Comparison of ENCODE assay signal across 22 cellular contexts in the genomic region with DNA sequence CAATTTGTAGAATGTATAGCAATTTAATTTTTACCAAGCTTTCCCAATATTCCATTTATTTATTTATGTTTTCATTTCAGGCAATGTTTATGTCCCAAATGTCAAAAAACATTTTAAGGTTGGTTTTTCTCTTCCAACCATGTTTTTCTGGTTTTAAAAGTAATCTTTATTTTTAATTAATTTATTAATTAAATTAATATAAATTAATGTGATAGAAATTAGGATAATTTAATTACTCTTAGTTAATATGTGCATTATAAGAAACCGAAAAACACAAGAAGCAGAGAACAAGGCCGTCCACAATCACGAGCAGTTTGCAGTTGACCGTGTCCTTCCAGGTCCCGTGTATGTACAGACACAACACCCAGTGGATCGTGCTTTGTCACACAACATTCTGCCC. TPM values are rescaled to one million over a fixed set of nuclear protein-coding genes. Genes with fewer than 3 reads are reported as not detected.
DNase-seq lines count a peak whose midpoint lies in the region; ATAC-seq, FAIRE-seq and TF ChIP-seq lines count a peak whose summit lies in the region.
"Had no signal": no experiment of that assay in that cellular context is flagged by ENCODE, and none has a peak within 500 bp of the region (broad histone marks: within the 10 kb centered on the region; RNA-seq: fewer than 3 reads in every experiment).

No MANE protein-coding gene starts in this region.

- no peak overlapping the region for H3K4me3 ChIP-seq in neutrophil (ENCODE audit: low read depth in 1 of 2, low read length in 1 of 2)
- H3K4me3 ChIP-seq: BLaER1 treated with 17β-estradiol and CSF1 and Interleukin-3, amounts not matched to agents 10 nM and 100 nM; GM12878 had no signal

- peak; percentile 6 for FAIRE-seq in A204.1 (lab: Jason Lieb, UNC)
- FAIRE-seq: D721Med, GM12878, GM12892, GM18507 had no signal

- H3K36me3 ChIP-seq in neutrophil: no peaks in the 10 kb centered on the region
- H3K36me3 ChIP-seq: BLaER1 treated with 17β-estradiol and CSF1 and Interleukin-3, amounts not matched to agents 10 nM and 100 nM had no signal

- no peaks in the 10 kb centered on the region for H3K36me3 Mint-ChIP-seq in WTC11
- H3K36me3 Mint-ChIP-seq: CD8-positive, alpha-beta T cell had no signal

- POLR2A ChIA-PET in WTC11 (lab: Charles Lee): interaction anchor here (0.7 kb wide), 1 partner anchor 170 kb away, joined by 4 read pairs; no protein-coding TSS in a partner anchor

- no peaks in the 10 kb centered on the region for H3K27me3 ChIP-seq in neutrophil

- ATAC-seq in WTC11: no peak
- ATAC-seq: CD8-positive, alpha-beta T cell; GM12878 had no signal

- H3K4me1 ChIP-seq in neutrophil (ENCODE audit: control insufficient read depth in 1 of 2, insufficient read depth in 1 of 2, low read depth in 1 of 2, low read length in 1 of 2): peaks cover 27 to 36% of the 10 kb centered on the region in 2 experiments
- H3K4me1 ChIP-seq: Caco-2 had no signal

- DNase-seq in WTC11 (ENCODE audit: low spot score) (no peak), AG20443 (ENCODE audit: low spot score) (no peak)
- DNase-seq in stimulated activated CD4-positive, alpha-beta T cell treated with anti-CD3 and anti-CD28 coated beads, Interleukin-12 subunit alpha, Interleukin-12 subunit beta, amount 100 ng/mL, for 4 hours: no peak
- DNase-seq: ACHN; AML-193; Caco-2; Calu3; CD4-positive, alpha-beta T cell; DMS79 treated with DMSO at 0.1 percent for 48 hours; GDM1 had no signal

- H3K9me3 ChIP-seq in neutrophil: no peaks in the 10 kb centered on the region
- H3K9me3 ChIP-seq: Caco-2 had no signal

- peak overlapping the region; percentile 79 for H3K27ac ChIP-seq in neutrophil
- H3K27ac ChIP-seq: 22Rv1; BLaER1 treated with 17β-estradiol and CSF1 and Interleukin-3, amounts not matched to agents 10 nM and 100 nM; C4-2B had no signal

- H3K9me3 Mint-ChIP-seq in WTC11: no peaks in the 10 kb centered on the region
- H3K9me3 Mint-ChIP-seq: CD4-positive, alpha-beta T cell; CD8-positive, alpha-beta T cell had no signal

- CTCF ChIA-PET in WTC11 (lab: Charles Lee): interaction anchor here (1.5 kb wide), 1 partner anchor 83 kb away, joined by 8 read pairs; no protein-coding TSS in a partner anchor

- H3K4me3 Mint-ChIP-seq in WTC11: no peak overlapping the region
- H3K4me3 Mint-ChIP-seq: B cell; CD4-positive, alpha-beta T cell; CD8-positive, alpha-beta T cell had no signal

- no peaks in the 10 kb centered on the region for H3K27me3 Mint-ChIP-seq in WTC11 (ENCODE audit: low read depth)
- H3K27me3 Mint-ChIP-seq: CD4-positive, alpha-beta T cell had no signal

- H3K27ac Mint-ChIP-seq in WTC11: no peak overlapping the region
- H3K27ac Mint-ChIP-seq: B cell; CD4-positive, alpha-beta T cell; CD8-positive, alpha-beta T cell had no signal

- TF ChIP-seq CTCF in WTC11 (IDR thresholded peaks at IDR 0.05): no peak
- no peak for TF ChIP-seq CTCF in neutrophil (IDR thresholded peaks at IDR 0.05)

- H3K4me1 Mint-ChIP-seq in WTC11: no peaks in the 10 kb centered on the region

TF ChIP-seq in WTC11, 78 proteins besides CTCF, POLR2A, EP300 and RAD21:
- TF ChIP-seq, protein P1, sequence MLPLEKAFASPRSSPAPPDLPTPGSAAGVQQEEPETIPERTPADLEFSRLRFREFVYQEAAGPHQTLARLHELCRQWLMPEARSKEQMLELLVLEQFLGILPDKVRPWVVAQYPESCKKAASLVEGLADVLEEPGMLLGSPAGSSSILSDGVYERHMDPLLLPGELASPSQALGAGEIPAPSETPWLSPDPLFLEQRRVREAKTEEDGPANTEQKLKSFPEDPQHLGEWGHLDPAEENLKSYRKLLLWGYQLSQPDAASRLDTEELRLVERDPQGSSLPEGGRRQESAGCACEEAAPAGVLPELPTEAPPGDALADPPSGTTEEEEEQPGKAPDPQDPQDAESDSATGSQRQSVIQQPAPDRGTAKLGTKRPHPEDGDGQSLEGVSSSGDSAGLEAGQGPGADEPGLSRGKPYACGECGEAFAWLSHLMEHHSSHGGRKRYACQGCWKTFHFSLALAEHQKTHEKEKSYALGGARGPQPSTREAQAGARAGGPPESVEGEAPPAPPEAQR (CRISPR knock-in tag; IDR thresholded peaks at IDR 0.05): no peak
- TF ChIP-seq HMGA2 (CRISPR knock-in tag; IDR thresholded peaks at IDR 0.05): peak; percentile 93

RNA-seq across cellular contexts. Expression of a gene that starts 34.2 kb away (rescaled TPM):
- total RNA-seq in WTC11 (2021): 15.0 to 16.1 TPM (median 15.4 TPM) in 3 replicates

RNA-seq across cellular contexts. Expression of a gene that starts 34.3 kb away (rescaled TPM):
- total RNA-seq in WTC11 (2021): 20.0 to 21.4 TPM (median 21.1 TPM) in 3 replicates

RNA-seq across cellular contexts. Expression of a gene that starts 36.8 kb away (rescaled TPM):
- total RNA-seq in WTC11 (2021): 3.1 to 5.1 TPM (median 4.9 TPM) in 3 replicates
- total RNA-seq: A172 had no signal
